ENCODE assay signal across 12 cellular contexts in genomic region chr15:58545307-58546065, GRCh38.
DNase-seq lines count a peak whose midpoint lies in the region; ATAC-seq and TF ChIP-seq lines count a peak whose summit lies in the region.
"Had no signal": no experiment of that assay in that cellular context is flagged by ENCODE, and none has a peak within 500 bp of the region (broad histone marks: within the 10 kb centered on the region; RNA-seq: fewer than 3 reads in every experiment).

No MANE protein-coding gene starts in this region.

- CTCF ChIA-PET in MCF 10A (lab: Yijun Ruan, JAX): interaction anchor here (0.6 kb wide), 2 partner anchors 879 to 1846 kb away, joined by 4 read pairs; no protein-coding TSS in a partner anchor

- peaks cover 4% of the 10 kb centered on the region for H3K36me3 Mint-ChIP-seq in central memory CD8-positive, alpha-beta T cell (ENCODE audit: insufficient read depth)
- H3K36me3 Mint-ChIP-seq in MCF 10A (ENCODE audit: insufficient read depth, unreplicated experiment): no peaks in the 10 kb centered on the region
- H3K36me3 Mint-ChIP-seq: type B pancreatic cell had no signal

- intact Hi-C loops in MCF 10A (cut with micrococcal nuclease): no loop called here

- POLR2A ChIA-PET in MCF 10A (lab: Yijun Ruan, JAX): interaction anchor here (0.5 to 1.1 kb wide), 2 partner anchors 75 to 205 kb away, joined by 3 to 4 read pairs; no protein-coding TSS in a partner anchor

- peaks cover 26% of the 10 kb centered on the region for H3K4me1 Mint-ChIP-seq in central memory CD8-positive, alpha-beta T cell
- H3K4me1 Mint-ChIP-seq in MCF 10A (ENCODE audit: insufficient read depth, unreplicated experiment): peaks cover 19% of the 10 kb centered on the region

- no TSS peak for BruUV-seq in MCF 10A (replicated peaks; lab: Mats Ljungman, UMichigan)

- no peaks in the 10 kb centered on the region for H3K9me3 Mint-ChIP-seq in central memory CD8-positive, alpha-beta T cell
- H3K9me3 Mint-ChIP-seq in MCF 10A (ENCODE audit: unreplicated experiment): no peaks in the 10 kb centered on the region
- H3K9me3 Mint-ChIP-seq: type B pancreatic cell had no signal

- H3K4me3 Mint-ChIP-seq in central memory CD8-positive, alpha-beta T cell: no peak overlapping the region
- H3K4me3 Mint-ChIP-seq in MCF 10A (ENCODE audit: unreplicated experiment): no peak overlapping the region
- H3K4me3 Mint-ChIP-seq: type B pancreatic cell had no signal

- peak; percentile 36 for ATAC-seq in central memory CD8-positive, alpha-beta T cell (replicated peaks; ENCODE audit: extremely low read depth, poor library complexity, severe bottlenecking)
- ATAC-seq in HG03196 (IDR thresholded peaks at IDR 0.05; ENCODE audit: unreplicated experiment): no peak

- H3K27me3 Mint-ChIP-seq in central memory CD8-positive, alpha-beta T cell: no peaks in the 10 kb centered on the region
- H3K27me3 Mint-ChIP-seq in MCF 10A (ENCODE audit: insufficient read depth, unreplicated experiment): no peaks in the 10 kb centered on the region
- H3K27me3 Mint-ChIP-seq: type B pancreatic cell had no signal

- H3K4me3 ChIP-seq in foreskin fibroblast (ENCODE audit: low read depth in 1 of 2, low read length in 2 of 2): no peak overlapping the region

- H3K27ac Mint-ChIP-seq in central memory CD8-positive, alpha-beta T cell (ENCODE audit: low read depth): peak overlapping the region; percentile 83
- no peak overlapping the region for H3K27ac Mint-ChIP-seq in MCF 10A (ENCODE audit: low read depth, unreplicated experiment)

- TF ChIP-seq CTCF in MCF 10A (IDR thresholded peaks at IDR 0.05; ENCODE audit: unreplicated experiment) (no peak), foreskin fibroblast (IDR thresholded peaks at IDR 0.05; ENCODE audit: low read depth, low read length) (no peak)

- DNase-seq in activated CD8-positive, alpha-beta memory T cell treated with anti-CD3 and anti-CD28 coated beads for 24 hours: peak; percentile 65
- DNase-seq in activated CD8-positive, alpha-beta memory T cell treated with anti-CD3 and anti-CD28 coated beads, Interleukin-2, amount 50 U/mL, for 4 hours: no peak
- DNase-seq in UCSD-AML1 (lab: John Stamatoyannopoulos, UW; ENCODE audit: unreplicated experiment): peak; percentile 47
- no peak for DNase-seq in central memory CD8-positive, alpha-beta T cell (ENCODE audit: low spot score in 2 of 2)
- DNase-seq in stimulated activated CD8-positive, alpha-beta memory T cell treated with anti-CD3 and anti-CD28 coated beads, Interleukin-4, amount 100 ng/mL, for 24 hours (ENCODE audit: low read depth): peak; percentile 15
- DNase-seq in MCF 10A (ENCODE audit: unreplicated experiment): no peak
- DNase-seq in foreskin fibroblast: no peak
- DNase-seq: effector CD4-positive, alpha-beta T cell; NCI-H2107; SHP77 treated with DMSO at 0.1 percent for 48 hours had no signal

Comparison
In these comparisons a context has a peak if more than half of its experiments do, and no peak if none do; other contexts are left out.
1. DNase-seq: peak in activated CD8-positive, alpha-beta memory T cell treated with anti-CD3 and anti-CD28 coated beads for 24 hours (single experiment), UCSD-AML1 (single experiment) and stimulated activated CD8-positive, alpha-beta memory T cell treated with anti-CD3 and anti-CD28 coated beads, Interleukin-4, amount 100 ng/mL, for 24 hours (single experiment); none in activated CD8-positive, alpha-beta memory T cell treated with anti-CD3 and anti-CD28 coated beads, Interleukin-2, amount 50 U/mL, for 4 hours (single experiment), central memory CD8-positive, alpha-beta T cell (0 of 2), MCF 10A (single experiment) and foreskin fibroblast (0 of 2).